ENCODE assay signal across 18 cellular contexts in genomic region chr1:199843856-199844255, GRCh38.
"Had no signal": no experiment of that assay in that cellular context is flagged by ENCODE, and none has a peak within 500 bp of the region (broad histone marks: within the 10 kb centered on the region; RNA-seq: fewer than 3 reads in every experiment).

No MANE protein-coding gene starts in this region.

- H3K27me3 Mint-ChIP-seq: brain had no signal

- H3K4me3 Mint-ChIP-seq: activated CD4-positive, alpha-beta T cell treated with anti-CD3 and anti-CD28 coated beads for 36 hours; activated naive CD8-positive, alpha-beta T cell treated with anti-CD3 and anti-CD28 coated beads, Interleukin-2, amount 10 ng/mL, durations not matched to agents 7 days and 5 days; brain; central memory CD8-positive, alpha-beta T cell; nephron progenitor cell; T-helper 1 cell treated with Interleukin-12 subunit alpha and Interleukin-12 subunit beta and Interleukin-4 antibody, amounts not matched to agents 30 μg/mL and 1 μg/mL, for 36 hours; WTC11 had no signal

- FAIRE-seq: endometrium, kidney had no signal

- H3K27me3 ChIP-seq: esophagus muscularis mucosa, sigmoid colon had no signal

- H3K27ac ChIP-seq: coronary artery, esophagus muscularis mucosa, sigmoid colon had no signal

- H3K4me3 ChIP-seq: coronary artery, esophagus muscularis mucosa, sigmoid colon had no signal

- DNase-seq: activated CD4-positive, alpha-beta T cell treated with anti-CD3 and anti-CD28 coated beads for 36 hours; activated CD4-positive, alpha-beta T cell treated with anti-CD3 and anti-CD28 coated beads, Interleukin-2, amount 50 U/mL, for 48 hours; activated gamma-delta T cell treated with Interleukin-2 at 50 U/mL for 16 hours; activated naive CD8-positive, alpha-beta T cell treated with anti-CD3 and anti-CD28 coated beads, Interleukin-2, amount 10 ng/mL, durations not matched to agents 7 days and 5 days; glutamatergic neuron; kidney; nephron progenitor cell; nucleus accumbens; sigmoid colon; stimulated activated naive CD4-positive, alpha-beta T cell had no signal

- ATAC-seq: activated CD4-positive, alpha-beta T cell treated with anti-CD3 and anti-CD28 coated beads for 36 hours; left lobe of liver; WTC11 had no signal

- H3K9me3 Mint-ChIP-seq: activated naive CD8-positive, alpha-beta T cell treated with anti-CD3 and anti-CD28 coated beads, Interleukin-2, amount 10 ng/mL, durations not matched to agents 7 days and 5 days; central memory CD8-positive, alpha-beta T cell; nephron progenitor cell had no signal

- H3K4me1 ChIP-seq: esophagus muscularis mucosa, sigmoid colon had no signal

- H3K36me3 Mint-ChIP-seq: activated naive CD8-positive, alpha-beta T cell treated with anti-CD3 and anti-CD28 coated beads, Interleukin-2, amount 10 ng/mL, durations not matched to agents 7 days and 5 days; brain; WTC11 had no signal

- H3K27ac Mint-ChIP-seq: activated CD4-positive, alpha-beta T cell treated with anti-CD3 and anti-CD28 coated beads for 36 hours; activated naive CD8-positive, alpha-beta T cell treated with anti-CD3 and anti-CD28 coated beads, Interleukin-2, amount 10 ng/mL, durations not matched to agents 7 days and 5 days; brain; nephron progenitor cell; T-helper 1 cell treated with Interleukin-12 subunit alpha and Interleukin-12 subunit beta and Interleukin-4 antibody, amounts not matched to agents 30 μg/mL and 1 μg/mL, for 36 hours; WTC11 had no signal

- H3K36me3 ChIP-seq: esophagus muscularis mucosa, sigmoid colon had no signal

- H3K9me3 ChIP-seq: esophagus muscularis mucosa, sigmoid colon had no signal

- H3K4me1 Mint-ChIP-seq: activated CD4-positive, alpha-beta T cell treated with anti-CD3 and anti-CD28 coated beads for 36 hours; activated naive CD8-positive, alpha-beta T cell treated with anti-CD3 and anti-CD28 coated beads, Interleukin-2, amount 10 ng/mL, durations not matched to agents 7 days and 5 days; brain; central memory CD8-positive, alpha-beta T cell; nephron progenitor cell; WTC11 had no signal
